8 cellular contexts compared by ENCODE assay signal in the genomic region with DNA sequence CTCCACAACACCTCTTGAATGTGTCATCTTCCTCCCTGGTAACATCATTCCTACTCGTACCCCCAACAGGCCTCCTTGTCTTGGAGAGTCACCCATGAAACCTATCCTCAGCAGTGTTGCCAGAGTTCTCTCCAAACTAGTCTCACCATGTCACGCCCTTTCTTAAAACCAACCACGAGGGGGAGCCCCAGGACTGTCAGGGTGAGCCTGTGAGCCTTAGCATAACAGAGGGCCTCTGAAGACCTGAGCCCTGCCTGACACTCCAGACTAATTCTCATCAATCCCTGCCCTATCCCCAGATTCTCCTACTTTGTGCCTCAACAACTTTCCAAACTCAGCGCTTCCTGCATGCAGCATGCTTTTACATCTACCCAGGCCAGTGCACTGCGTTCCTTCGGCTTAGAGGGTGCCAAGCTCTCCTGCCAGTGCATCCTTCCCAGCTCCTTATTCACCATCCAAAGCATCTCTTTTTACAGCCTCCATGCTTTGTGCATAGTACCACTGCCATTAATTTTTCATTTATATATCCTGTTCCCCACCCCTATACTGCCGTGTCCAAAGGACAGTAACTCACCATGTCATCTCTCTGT. TPM values are rescaled to one million over a fixed set of nuclear protein-coding genes. Genes with fewer than 3 reads are reported as not detected.
DNase-seq lines count a peak whose midpoint lies in the region; ATAC-seq and TF ChIP-seq lines count a peak whose summit lies in the region.

No MANE protein-coding gene starts in this region.

- no peaks in the 10 kb centered on the region for H3K36me3 Mint-ChIP-seq in glutamatergic neuron (ENCODE audit: unreplicated experiment)

- peaks cover 2% of the 10 kb centered on the region for H3K9me3 Mint-ChIP-seq in glutamatergic neuron (ENCODE audit: unreplicated experiment)

- H3K79me2 ChIP-seq in Loucy (ENCODE audit: insufficient read depth, low read length) = no peaks in the 10 kb centered on the region

- H3K4me2 ChIP-seq in Loucy (ENCODE audit: low read depth, low read length, poor library complexity, severe bottlenecking) = no peak overlapping the region

- peak; percentile 90 for ATAC-seq in aorta (ENCODE audit: low FRiP score)

- CTCF ChIA-PET in GM10248 (lab: Yijun Ruan, JAX) = interaction anchor here (0.9 to 26.6 kb wide), 9 partner anchors 8 to 395 kb away, joined by 3 to 1134 read pairs (median 4); partner anchors contain the start of gene ZNF697

- peak; percentile 75 for TF ChIP-seq CTCF in GM10248 (IDR thresholded peaks at IDR 0.05; ENCODE audit: control extremely low read depth, extremely low read depth, low read depth, missing control alignments)
- TF ChIP-seq CTCF in Loucy (conservative IDR thresholded peaks at IDR 0.05; ENCODE audit: low read length) = peak; percentile 80
- TF ChIP-seq CTCF in glutamatergic neuron (IDR thresholded peaks at IDR 0.05; ENCODE audit: partially characterized antibody, unreplicated experiment) = peak; percentile 80

- no peaks in the 10 kb centered on the region for H3K9me3 ChIP-seq in Loucy (ENCODE audit: insufficient read depth, low read depth, low read length)
- no peaks in the 10 kb centered on the region for H3K9me3 ChIP-seq in aorta (ENCODE audit: control insufficient read depth, low read length)

- H3K27me3 Mint-ChIP-seq in glutamatergic neuron (ENCODE audit: unreplicated experiment) = peaks cover 3% of the 10 kb centered on the region

- H3K36me3 ChIP-seq in H7 (replicated peaks; ENCODE audit: control insufficient read depth, insufficient read depth, low read length) (no peaks in the 10 kb centered on the region), Loucy (ENCODE audit: insufficient read depth, low read length) (no peaks in the 10 kb centered on the region), aorta (ENCODE audit: control insufficient read depth in 1 of 2, insufficient read depth in 2 of 2, low read length in 1 of 2) (no peaks in the 10 kb centered on the region)

- no peak overlapping the region for H2AFZ ChIP-seq in Loucy (ENCODE audit: low read length)

- no peaks in the 10 kb centered on the region for H3F3A ChIP-seq in Loucy (ENCODE audit: low read depth)

- DNase-seq in GM10248 (ENCODE audit: extremely low spot score) = peak; percentile 67
- DNase-seq in H7 = peak; percentile 73
- peak; percentile 41 for DNase-seq in SHP77 treated with DMSO at 0.1 percent for 48 hours (lab: John Stamatoyannopoulos, UW)
- peak; percentile 46 for DNase-seq in activated naive CD4-positive, alpha-beta T cell treated with Interleukin-2 at 50 U/mL for 16 hours
- DNase-seq in glutamatergic neuron = peak; percentile 88
- peak; percentile 94 for DNase-seq in pons (ENCODE audit: low spot score)
- DNase-seq in aorta = peak; percentile 86 to 91

- H3K4me3 Mint-ChIP-seq in glutamatergic neuron (ENCODE audit: unreplicated experiment) = no peak overlapping the region

- POLR2A ChIA-PET in GM10248 (lab: Yijun Ruan, JAX) = no interaction called here

- H3K27ac Mint-ChIP-seq in glutamatergic neuron (ENCODE audit: unreplicated experiment) = no peak overlapping the region

- no peak overlapping the region for H3K27ac ChIP-seq in aorta (ENCODE audit: low read depth in 1 of 2, low read length in 2 of 2)

- intact Hi-C loops in aorta (cut with DNase I) = loop anchor here (1.0 to 2.0 kb wide), 2 partner anchors 49 kb away; no protein-coding TSS in a partner anchor

- 25 to 33% methylated on average over 7 of the region's 7 CpGs for WGBS in aorta, 2 donors

- no peak overlapping the region for H3K4me3 ChIP-seq in H7 (ENCODE audit: insufficient read depth, low read depth, low read length)
- H3K4me3 ChIP-seq in Loucy (ENCODE audit: low read length, poor library complexity, severe bottlenecking) = no peak overlapping the region
- H3K4me3 ChIP-seq in aorta (ENCODE audit: low read length in 2 of 2) = no peak overlapping the region

- H3K9ac ChIP-seq in Loucy (ENCODE audit: low read depth, low read length, poor library complexity, severe bottlenecking) = no peak overlapping the region

- no peaks in the 10 kb centered on the region for H3K4me1 ChIP-seq in Loucy (ENCODE audit: insufficient read depth, low read length, poor library complexity, severe bottlenecking)
- H3K4me1 ChIP-seq in aorta (ENCODE audit: control insufficient read depth in 1 of 2, insufficient read depth in 2 of 2, low read length in 2 of 2) = no peaks in the 10 kb centered on the region

- H3K9me2 ChIP-seq in Loucy (replicated peaks; ENCODE audit: low read depth, low read length) = no peaks in the 10 kb centered on the region

- H3K4me1 Mint-ChIP-seq in glutamatergic neuron (ENCODE audit: low read depth, unreplicated experiment) = peaks cover 24% of the 10 kb centered on the region

- H3K27me3 ChIP-seq in H7 (ENCODE audit: control insufficient read depth, insufficient read depth, low read length) (no peaks in the 10 kb centered on the region), Loucy (ENCODE audit: insufficient read depth, low read length, poor library complexity, severe bottlenecking) (no peaks in the 10 kb centered on the region), aorta (ENCODE audit: control insufficient read depth in 1 of 2, insufficient read depth in 2 of 2, low read length in 1 of 2) (no peaks in the 10 kb centered on the region)

- no peaks in the 10 kb centered on the region for H4K20me1 ChIP-seq in Loucy (ENCODE audit: insufficient read depth, low read length, poor library complexity, severe bottlenecking)

RNA-seq across cellular contexts. Expression of gene ZNF697, which starts 34.2 kb away (rescaled TPM):
- 17.3 and 20.1 TPM in 2 replicates for total RNA-seq in H7 (2014; rRNA removed; shearing (Covaris generic))
- total RNA-seq in glutamatergic neuron (ENCODE audit: unreplicated experiment) (41.9 TPM), aorta (1 to 10 TPM; 5.1 to 6.0 TPM)
- polyA plus RNA-seq in aorta = 1 to 10 TPM in 1 of 2 donors, under 1 TPM in 1; 0.63 to 1.3 TPM

Comparison
In these comparisons a context has a peak if more than half of its experiments do, and no peak if none do; other contexts are left out.
1. DNase-seq: peak in every context shown above with its lines; median percentile 94 in pons; 88 in aorta; 88 in glutamatergic neuron; 73 in H7; 67 in GM10248; 46 in activated naive CD4-positive, alpha-beta T cell treated with Interleukin-2 at 50 U/mL for 16 hours; 41 in SHP77 treated with DMSO at 0.1 percent for 48 hours.